ENCODE assay signal across 1 cellular context in the genomic region with DNA sequence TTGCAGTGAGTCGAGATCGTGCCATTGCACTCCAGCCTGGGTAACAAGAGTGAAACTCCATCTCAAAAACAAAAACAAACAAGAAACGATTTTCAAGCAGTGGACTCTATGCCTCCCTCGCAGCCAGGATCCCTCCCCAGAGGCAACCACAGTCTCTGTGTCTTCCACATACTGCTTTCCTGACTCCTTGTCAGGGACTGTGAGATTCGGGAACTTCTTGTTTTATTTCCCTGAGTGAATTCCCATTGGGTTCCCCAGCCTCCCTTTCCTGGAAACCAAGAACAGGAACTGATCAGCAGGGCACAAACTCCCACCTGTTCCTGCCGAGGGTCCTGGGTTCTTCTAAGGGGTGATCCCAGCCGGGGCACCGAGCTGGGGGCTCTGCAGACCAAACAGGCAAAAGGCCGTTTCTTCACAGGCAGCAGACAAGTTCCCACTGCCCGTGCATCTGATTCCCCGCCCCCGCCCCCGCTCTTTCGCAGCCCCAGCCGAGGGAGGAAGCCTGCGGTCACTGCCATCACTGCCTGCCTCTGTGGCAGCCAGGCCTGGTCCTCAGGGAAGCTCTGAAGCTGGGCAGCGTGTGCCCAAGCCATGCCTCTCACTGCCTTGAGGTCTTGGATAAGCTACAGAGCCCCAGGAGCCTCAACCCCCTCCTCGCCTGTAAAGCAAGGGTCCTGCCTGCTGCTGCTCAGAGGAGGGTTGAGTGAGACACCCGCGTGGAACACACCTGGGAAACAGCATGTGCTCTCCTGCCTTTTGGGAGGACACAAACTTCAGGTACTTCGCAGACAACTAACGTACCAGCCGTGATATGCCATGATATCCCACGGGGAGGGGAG.
TF ChIP-seq lines count a peak whose summit lies in the region.

No MANE protein-coding gene starts in this region.

TF ChIP-seq in GM12878, 131 proteins besides CTCF, POLR2A, EP300 and RAD21:
- TF ChIP-seq GATAD2B (conservative IDR thresholded peaks at IDR 0.05; ENCODE audit: low read depth) (0 out of 2 replicates have a peak, but pooled peaks have one; percentile 36), CHD2 (IDR thresholded peaks at IDR 0.05; ENCODE audit: borderline replicate concordance, low read depth, low read length) (0 out of 2 replicates have a peak, but pooled peaks have one; percentile 36), BHLHE40 (IDR thresholded peaks at IDR 0.05; ENCODE audit: borderline replicate concordance in 1 of 2, low read depth in 2 of 2, low read length in 1 of 2) (peak; percentile 52 to 77; a peak in 2 of 4 replicates), EZH2 (IDR thresholded peaks at IDR 0.05; ENCODE audit: borderline replicate concordance, control insufficient read depth, low read depth, low read length) (no peak), MEF2B (IDR thresholded peaks at IDR 0.05; ENCODE audit: partially characterized antibody, poor library complexity, severe bottlenecking) (peak; percentile 13), SREBF2 (IDR thresholded peaks at IDR 0.05; ENCODE audit: low read length) (no peak), CEBPZ (IDR thresholded peaks at IDR 0.05; ENCODE audit: low read depth, low read length) (no peak), JUND (IDR thresholded peaks at IDR 0.05; ENCODE audit: low read depth, low read length) (no peak), WRNIP1 (IDR thresholded peaks at IDR 0.05; ENCODE audit: borderline replicate concordance, low read depth, low read length) (no peak), EGR1 (IDR thresholded peaks at IDR 0.05; ENCODE audit: borderline replicate concordance in 1 of 2, low read depth in 2 of 2, low read length in 2 of 2) (peak in 1 of 2 experiments; percentile 94; a peak in 2 of 3 replicates), CBFB (IDR thresholded peaks at IDR 0.05; ENCODE audit: low read depth) (no peak), IRF4 (IDR thresholded peaks at IDR 0.05; ENCODE audit: low read depth, low read length) (no peak), YY1 (IDR thresholded peaks at IDR 0.05; ENCODE audit: low read depth, low read length) (no peak), EED (IDR thresholded peaks at IDR 0.05; ENCODE audit: low read depth) (peak; percentile 49; the same call in 1 of the 2 replicates), HDGF (IDR thresholded peaks at IDR 0.05) (peak; percentile 51; the same call in 1 of the 2 replicates), ZSCAN29 (IDR thresholded peaks at IDR 0.05) (no peak), NBN (IDR thresholded peaks at IDR 0.05) (0 out of 2 replicates have a peak, but pooled peaks have one; percentile 22), SUPT20H (IDR thresholded peaks at IDR 0.05; ENCODE audit: borderline replicate concordance, control insufficient read depth, low read depth, low read length) (no peak), MTA2 (IDR thresholded peaks at IDR 0.05; ENCODE audit: low read depth) (no peak), ZNF274 (IDR thresholded peaks at IDR 0.05; ENCODE audit: insufficient read depth, insufficient read length) (no peak), RELA (IDR thresholded peaks at IDR 0.05; ENCODE audit: borderline replicate concordance, partially characterized antibody) (no peak), SMAD5 (IDR thresholded peaks at IDR 0.05; ENCODE audit: low read depth) (no peak), BCL11A (IDR thresholded peaks at IDR 0.05; ENCODE audit: low read depth, low read length) (no peak), IKZF1 (conservative IDR thresholded peaks at IDR 0.05) (peak; percentile 67), RUNX3 (IDR thresholded peaks at IDR 0.05; ENCODE audit: low read length) (peak; percentile 75), NR2F1 (conservative IDR thresholded peaks at IDR 0.05) (no peak), IKZF2 (IDR thresholded peaks at IDR 0.05) (peak; percentile 58 to 60; a peak in 3 of 4 replicates), RCOR1 (conservative IDR thresholded peaks at IDR 0.05; ENCODE audit: low read depth, low read length) (no peak), BMI1 (IDR thresholded peaks at IDR 0.05; ENCODE audit: borderline replicate concordance) (no peak)
- TF ChIP-seq, protein P1, sequence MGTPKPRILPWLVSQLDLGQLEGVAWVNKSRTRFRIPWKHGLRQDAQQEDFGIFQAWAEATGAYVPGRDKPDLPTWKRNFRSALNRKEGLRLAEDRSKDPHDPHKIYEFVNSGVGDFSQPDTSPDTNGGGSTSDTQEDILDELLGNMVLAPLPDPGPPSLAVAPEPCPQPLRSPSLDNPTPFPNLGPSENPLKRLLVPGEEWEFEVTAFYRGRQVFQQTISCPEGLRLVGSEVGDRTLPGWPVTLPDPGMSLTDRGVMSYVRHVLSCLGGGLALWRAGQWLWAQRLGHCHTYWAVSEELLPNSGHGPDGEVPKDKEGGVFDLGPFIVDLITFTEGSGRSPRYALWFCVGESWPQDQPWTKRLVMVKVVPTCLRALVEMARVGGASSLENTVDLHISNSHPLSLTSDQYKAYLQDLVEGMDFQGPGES (IDR thresholded peaks at IDR 0.05), result no peak
- TF ChIP-seq, protein P2, sequence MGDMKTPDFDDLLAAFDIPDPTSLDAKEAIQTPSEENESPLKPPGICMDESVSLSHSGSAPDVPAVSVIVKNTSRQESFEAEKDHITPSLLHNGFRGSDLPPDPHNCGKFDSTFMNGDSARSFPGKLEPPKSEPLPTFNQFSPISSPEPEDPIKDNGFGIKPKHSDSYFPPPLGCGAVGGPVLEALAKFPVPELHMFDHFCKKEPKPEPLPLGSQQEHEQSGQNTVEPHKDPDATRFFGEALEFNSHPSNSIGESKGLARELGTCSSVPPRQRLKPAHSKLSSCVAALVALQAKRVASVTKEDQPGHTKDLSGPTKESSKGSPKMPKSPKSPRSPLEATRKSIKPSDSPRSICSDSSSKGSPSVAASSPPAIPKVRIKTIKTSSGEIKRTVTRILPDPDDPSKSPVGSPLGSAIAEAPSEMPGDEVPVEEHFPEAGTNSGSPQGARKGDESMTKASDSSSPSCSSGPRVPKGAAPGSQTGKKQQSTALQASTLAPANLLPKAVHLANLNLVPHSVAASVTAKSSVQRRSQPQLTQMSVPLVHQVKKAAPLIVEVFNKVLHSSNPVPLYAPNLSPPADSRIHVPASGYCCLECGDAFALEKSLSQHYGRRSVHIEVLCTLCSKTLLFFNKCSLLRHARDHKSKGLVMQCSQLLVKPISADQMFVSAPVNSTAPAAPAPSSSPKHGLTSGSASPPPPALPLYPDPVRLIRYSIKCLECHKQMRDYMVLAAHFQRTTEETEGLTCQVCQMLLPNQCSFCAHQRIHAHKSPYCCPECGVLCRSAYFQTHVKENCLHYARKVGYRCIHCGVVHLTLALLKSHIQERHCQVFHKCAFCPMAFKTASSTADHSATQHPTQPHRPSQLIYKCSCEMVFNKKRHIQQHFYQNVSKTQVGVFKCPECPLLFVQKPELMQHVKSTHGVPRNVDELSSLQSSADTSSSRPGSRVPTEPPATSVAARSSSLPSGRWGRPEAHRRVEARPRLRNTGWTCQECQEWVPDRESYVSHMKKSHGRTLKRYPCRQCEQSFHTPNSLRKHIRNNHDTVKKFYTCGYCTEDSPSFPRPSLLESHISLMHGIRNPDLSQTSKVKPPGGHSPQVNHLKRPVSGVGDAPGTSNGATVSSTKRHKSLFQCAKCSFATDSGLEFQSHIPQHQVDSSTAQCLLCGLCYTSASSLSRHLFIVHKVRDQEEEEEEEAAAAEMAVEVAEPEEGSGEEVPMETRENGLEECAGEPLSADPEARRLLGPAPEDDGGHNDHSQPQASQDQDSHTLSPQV (IDR thresholded peaks at IDR 0.05), result no peak
- TF ChIP-seq, protein P3, sequence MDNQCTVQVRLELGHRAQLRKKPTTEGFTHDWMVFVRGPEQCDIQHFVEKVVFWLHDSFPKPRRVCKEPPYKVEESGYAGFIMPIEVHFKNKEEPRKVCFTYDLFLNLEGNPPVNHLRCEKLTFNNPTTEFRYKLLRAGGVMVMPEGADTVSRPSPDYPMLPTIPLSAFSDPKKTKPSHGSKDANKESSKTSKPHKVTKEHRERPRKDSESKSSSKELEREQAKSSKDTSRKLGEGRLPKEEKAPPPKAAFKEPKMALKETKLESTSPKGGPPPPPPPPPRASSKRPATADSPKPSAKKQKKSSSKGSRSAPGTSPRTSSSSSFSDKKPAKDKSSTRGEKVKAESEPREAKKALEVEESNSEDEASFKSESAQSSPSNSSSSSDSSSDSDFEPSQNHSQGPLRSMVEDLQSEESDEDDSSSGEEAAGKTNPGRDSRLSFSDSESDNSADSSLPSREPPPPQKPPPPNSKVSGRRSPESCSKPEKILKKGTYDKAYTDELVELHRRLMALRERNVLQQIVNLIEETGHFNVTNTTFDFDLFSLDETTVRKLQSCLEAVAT (IDR thresholded peaks at IDR 0.05), result peak; percentile 8; the same call in 1 of the 2 replicates
- TF ChIP-seq, protein P4, sequence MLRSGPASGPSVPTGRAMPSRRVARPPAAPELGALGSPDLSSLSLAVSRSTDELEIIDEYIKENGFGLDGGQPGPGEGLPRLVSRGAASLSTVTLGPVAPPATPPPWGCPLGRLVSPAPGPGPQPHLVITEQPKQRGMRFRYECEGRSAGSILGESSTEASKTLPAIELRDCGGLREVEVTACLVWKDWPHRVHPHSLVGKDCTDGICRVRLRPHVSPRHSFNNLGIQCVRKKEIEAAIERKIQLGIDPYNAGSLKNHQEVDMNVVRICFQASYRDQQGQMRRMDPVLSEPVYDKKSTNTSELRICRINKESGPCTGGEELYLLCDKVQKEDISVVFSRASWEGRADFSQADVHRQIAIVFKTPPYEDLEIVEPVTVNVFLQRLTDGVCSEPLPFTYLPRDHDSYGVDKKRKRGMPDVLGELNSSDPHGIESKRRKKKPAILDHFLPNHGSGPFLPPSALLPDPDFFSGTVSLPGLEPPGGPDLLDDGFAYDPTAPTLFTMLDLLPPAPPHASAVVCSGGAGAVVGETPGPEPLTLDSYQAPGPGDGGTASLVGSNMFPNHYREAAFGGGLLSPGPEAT (IDR thresholded peaks at IDR 0.05; ENCODE audit: low read depth), result 0 out of 2 replicates have a peak, but pooled peaks have one; percentile 34
- TF ChIP-seq, protein P5, sequence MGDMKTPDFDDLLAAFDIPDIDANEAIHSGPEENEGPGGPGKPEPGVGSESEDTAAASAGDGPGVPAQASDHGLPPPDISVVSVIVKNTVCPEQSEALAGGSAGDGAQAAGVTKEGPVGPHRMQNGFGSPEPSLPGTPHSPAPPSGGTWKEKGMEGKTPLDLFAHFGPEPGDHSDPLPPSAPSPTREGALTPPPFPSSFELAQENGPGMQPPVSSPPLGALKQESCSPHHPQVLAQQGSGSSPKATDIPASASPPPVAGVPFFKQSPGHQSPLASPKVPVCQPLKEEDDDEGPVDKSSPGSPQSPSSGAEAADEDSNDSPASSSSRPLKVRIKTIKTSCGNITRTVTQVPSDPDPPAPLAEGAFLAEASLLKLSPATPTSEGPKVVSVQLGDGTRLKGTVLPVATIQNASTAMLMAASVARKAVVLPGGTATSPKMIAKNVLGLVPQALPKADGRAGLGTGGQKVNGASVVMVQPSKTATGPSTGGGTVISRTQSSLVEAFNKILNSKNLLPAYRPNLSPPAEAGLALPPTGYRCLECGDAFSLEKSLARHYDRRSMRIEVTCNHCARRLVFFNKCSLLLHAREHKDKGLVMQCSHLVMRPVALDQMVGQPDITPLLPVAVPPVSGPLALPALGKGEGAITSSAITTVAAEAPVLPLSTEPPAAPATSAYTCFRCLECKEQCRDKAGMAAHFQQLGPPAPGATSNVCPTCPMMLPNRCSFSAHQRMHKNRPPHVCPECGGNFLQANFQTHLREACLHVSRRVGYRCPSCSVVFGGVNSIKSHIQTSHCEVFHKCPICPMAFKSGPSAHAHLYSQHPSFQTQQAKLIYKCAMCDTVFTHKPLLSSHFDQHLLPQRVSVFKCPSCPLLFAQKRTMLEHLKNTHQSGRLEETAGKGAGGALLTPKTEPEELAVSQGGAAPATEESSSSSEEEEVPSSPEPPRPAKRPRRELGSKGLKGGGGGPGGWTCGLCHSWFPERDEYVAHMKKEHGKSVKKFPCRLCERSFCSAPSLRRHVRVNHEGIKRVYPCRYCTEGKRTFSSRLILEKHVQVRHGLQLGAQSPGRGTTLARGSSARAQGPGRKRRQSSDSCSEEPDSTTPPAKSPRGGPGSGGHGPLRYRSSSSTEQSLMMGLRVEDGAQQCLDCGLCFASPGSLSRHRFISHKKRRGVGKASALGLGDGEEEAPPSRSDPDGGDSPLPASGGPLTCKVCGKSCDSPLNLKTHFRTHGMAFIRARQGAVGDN (IDR thresholded peaks at IDR 0.05), result peak; percentile 54; the same call in 1 of the 2 replicates
- TF ChIP-seq, protein P6, sequence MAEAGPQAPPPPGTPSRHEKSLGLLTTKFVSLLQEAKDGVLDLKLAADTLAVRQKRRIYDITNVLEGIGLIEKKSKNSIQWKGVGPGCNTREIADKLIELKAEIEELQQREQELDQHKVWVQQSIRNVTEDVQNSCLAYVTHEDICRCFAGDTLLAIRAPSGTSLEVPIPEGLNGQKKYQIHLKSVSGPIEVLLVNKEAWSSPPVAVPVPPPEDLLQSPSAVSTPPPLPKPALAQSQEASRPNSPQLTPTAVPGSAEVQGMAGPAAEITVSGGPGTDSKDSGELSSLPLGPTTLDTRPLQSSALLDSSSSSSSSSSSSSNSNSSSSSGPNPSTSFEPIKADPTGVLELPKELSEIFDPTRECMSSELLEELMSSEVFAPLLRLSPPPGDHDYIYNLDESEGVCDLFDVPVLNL (IDR thresholded peaks at IDR 0.05; ENCODE audit: low read depth, low read length), result no peak
TF ChIP-seq in GM12878: peak in this region for 14.
